Comparison of ENCODE assay signal across 1 cellular context in the genomic region with DNA sequence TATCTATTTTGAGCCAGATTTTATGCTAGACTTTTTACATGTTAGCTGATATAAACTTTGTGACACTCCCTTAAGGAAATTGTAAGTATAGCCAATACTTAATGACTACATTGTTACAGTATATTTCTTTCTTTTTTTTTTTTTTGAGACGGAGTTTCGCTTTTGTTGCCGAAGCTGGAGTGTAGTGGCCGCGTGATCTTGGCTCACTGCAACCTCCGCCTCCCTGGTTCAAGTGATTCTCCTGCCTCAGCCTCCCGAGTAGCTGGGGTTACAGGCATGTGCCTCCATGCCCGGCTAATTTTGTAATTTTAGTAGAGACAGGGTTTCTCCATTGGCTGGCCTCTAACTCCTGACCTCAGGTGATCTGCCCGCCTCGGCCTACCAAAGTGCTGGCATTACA. TPM values are rescaled to one million over a fixed set of nuclear protein-coding genes. Genes with fewer than 3 reads are reported as not detected.
"Had no signal": no experiment of that assay in that cellular context is flagged by ENCODE, and none has a peak within 500 bp of the region (broad histone marks: within the 10 kb centered on the region; RNA-seq: fewer than 3 reads in every experiment).

No MANE protein-coding gene starts in this region.

RNA-seq across cellular contexts. Expression of a gene that starts 33.4 kb away (rescaled TPM):
- total RNA-seq: smooth muscle cell had no signal
